ENCODE assay signal across 1 cellular context in the genomic region with DNA sequence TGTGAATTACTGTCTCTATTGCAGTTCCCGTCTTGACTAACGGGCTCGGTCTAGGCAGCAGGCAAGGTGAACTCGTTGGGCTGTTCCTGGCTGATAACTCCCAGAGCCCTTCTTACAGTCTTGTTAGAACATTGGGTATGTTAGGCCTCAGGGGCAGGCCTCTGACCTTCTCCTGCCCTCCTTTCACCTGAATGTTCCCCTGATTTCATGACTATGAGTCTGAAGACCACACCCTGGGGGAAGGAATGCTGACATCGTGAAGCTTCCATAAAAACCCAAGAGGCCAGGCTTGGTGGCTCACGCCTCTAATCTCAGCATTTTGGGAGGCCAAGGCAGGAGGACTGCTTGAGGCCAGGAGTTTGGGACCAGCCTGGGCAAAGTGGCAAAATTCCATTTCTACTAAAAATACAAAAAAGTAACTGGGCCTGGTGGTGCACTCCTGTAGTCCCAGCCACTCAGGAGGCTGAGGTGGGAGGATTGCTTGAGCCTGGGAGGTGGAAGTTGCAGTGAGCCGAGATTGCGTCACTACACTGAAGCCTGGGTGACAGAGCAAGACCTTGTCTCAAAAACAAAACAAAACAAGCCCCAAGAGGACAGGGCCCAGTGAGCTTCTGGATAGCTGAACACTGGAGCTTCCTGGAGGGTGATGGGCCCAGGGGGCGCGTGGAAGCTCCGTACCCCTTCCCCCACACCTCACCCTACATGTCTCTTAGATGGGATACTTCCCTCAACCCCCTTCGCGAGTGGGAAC.
TF ChIP-seq lines count a peak whose summit lies in the region.

No MANE protein-coding gene starts in this region.

TF ChIP-seq in K562, 482 proteins besides CTCF, POLR2A, EP300 and RAD21 (continued from another document and continues in another):
- peak; percentile 0; the same call in 1 of the 2 replicates for TF ChIP-seq POLR2H (tag; IDR thresholded peaks at IDR 0.05; ENCODE audit: low read depth)
- TF ChIP-seq, protein P1, sequence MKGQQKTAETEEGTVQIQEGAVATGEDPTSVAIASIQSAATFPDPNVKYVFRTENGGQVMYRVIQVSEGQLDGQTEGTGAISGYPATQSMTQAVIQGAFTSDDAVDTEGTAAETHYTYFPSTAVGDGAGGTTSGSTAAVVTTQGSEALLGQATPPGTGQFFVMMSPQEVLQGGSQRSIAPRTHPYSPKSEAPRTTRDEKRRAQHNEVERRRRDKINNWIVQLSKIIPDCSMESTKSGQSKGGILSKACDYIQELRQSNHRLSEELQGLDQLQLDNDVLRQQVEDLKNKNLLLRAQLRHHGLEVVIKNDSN (CRISPR knock-in tag; IDR thresholded peaks at IDR 0.05) = no peak
- no peak for TF ChIP-seq ATF1 (CRISPR knock-in tag; IDR thresholded peaks at IDR 0.05)
- peak; percentile 60 for TF ChIP-seq ATF1 (tag; IDR thresholded peaks at IDR 0.05)
- TF ChIP-seq NRF1 (conservative IDR thresholded peaks at IDR 0.05 in 1 of 2, IDR thresholded peaks at IDR 0.05 in 1 of 2) = peak in 1 of 2 experiments; percentile 26; a peak in 1 of 4 replicates
- TF ChIP-seq NELFE (IDR thresholded peaks at IDR 0.05; ENCODE audit: insufficient read depth, insufficient read length) = no peak
- peak; percentile 51; the same call in 1 of the 2 replicates for TF ChIP-seq C11orf30 (IDR thresholded peaks at IDR 0.05; ENCODE audit: low read depth)
- TF ChIP-seq, protein P2, sequence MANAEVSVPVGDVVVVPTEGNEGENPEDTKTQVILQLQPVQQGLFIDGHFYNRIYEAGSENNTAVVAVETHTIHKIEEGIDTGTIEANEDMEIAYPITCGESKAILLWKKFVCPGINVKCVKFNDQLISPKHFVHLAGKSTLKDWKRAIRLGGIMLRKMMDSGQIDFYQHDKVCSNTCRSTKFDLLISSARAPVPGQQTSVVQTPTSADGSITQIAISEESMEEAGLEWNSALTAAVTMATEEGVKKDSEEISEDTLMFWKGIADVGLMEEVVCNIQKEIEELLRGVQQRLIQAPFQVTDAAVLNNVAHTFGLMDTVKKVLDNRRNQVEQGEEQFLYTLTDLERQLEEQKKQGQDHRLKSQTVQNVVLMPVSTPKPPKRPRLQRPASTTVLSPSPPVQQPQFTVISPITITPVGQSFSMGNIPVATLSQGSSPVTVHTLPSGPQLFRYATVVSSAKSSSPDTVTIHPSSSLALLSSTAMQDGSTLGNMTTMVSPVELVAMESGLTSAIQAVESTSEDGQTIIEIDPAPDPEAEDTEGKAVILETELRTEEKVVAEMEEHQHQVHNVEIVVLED (CRISPR knock-in tag; IDR thresholded peaks at IDR 0.05) = peak; percentile 4; the same call in 1 of the 2 replicates
- peak; percentile 12; the same call in 1 of the 2 replicates for TF ChIP-seq NFE2 (IDR thresholded peaks at IDR 0.05; ENCODE audit: low read depth)
- peak; percentile 32; the same call in 1 of the 2 replicates for TF ChIP-seq PTTG1 (tag; IDR thresholded peaks at IDR 0.05; ENCODE audit: low read depth)
- peak; percentile 86 for TF ChIP-seq ATF7 (IDR thresholded peaks at IDR 0.05)
- 0 out of 2 replicates have a peak, but pooled peaks have one; percentile 14 for TF ChIP-seq NCOR1 (IDR thresholded peaks at IDR 0.05)
- TF ChIP-seq, protein P3, sequence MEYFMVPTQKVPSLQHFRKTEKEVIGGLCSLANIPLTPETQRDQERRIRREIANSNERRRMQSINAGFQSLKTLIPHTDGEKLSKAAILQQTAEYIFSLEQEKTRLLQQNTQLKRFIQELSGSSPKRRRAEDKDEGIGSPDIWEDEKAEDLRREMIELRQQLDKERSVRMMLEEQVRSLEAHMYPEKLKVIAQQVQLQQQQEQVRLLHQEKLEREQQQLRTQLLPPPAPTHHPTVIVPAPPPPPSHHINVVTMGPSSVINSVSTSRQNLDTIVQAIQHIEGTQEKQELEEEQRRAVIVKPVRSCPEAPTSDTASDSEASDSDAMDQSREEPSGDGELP (CRISPR knock-in tag; IDR thresholded peaks at IDR 0.05; ENCODE audit: borderline replicate concordance) = peak; percentile 24; the same call in 1 of the 2 replicates
- peak; percentile 33 for TF ChIP-seq PTRF (tag; IDR thresholded peaks at IDR 0.05)
- TF ChIP-seq, protein P4, sequence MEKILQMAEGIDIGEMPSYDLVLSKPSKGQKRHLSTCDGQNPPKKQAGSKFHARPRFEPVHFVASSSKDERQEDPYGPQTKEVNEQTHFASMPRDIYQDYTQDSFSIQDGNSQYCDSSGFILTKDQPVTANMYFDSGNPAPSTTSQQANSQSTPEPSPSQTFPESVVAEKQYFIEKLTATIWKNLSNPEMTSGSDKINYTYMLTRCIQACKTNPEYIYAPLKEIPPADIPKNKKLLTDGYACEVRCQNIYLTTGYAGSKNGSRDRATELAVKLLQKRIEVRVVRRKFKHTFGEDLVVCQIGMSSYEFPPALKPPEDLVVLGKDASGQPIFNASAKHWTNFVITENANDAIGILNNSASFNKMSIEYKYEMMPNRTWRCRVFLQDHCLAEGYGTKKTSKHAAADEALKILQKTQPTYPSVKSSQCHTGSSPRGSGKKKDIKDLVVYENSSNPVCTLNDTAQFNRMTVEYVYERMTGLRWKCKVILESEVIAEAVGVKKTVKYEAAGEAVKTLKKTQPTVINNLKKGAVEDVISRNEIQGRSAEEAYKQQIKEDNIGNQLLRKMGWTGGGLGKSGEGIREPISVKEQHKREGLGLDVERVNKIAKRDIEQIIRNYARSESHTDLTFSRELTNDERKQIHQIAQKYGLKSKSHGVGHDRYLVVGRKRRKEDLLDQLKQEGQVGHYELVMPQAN (IDR thresholded peaks at IDR 0.05; ENCODE audit: borderline replicate concordance) = no peak
- TF ChIP-seq BACH1 (tag; IDR thresholded peaks at IDR 0.05) = 0 out of 2 replicates have a peak, but pooled peaks have one; percentile 8
- 0 out of 2 replicates have a peak, but pooled peaks have one; percentile 64 for TF ChIP-seq DDX20 (tag; IDR thresholded peaks at IDR 0.05; ENCODE audit: low read depth)
- peak; percentile 51 for TF ChIP-seq CXXC5 (CRISPR knock-in tag; IDR thresholded peaks at IDR 0.05)
- no peak for TF ChIP-seq RBM15 (IDR thresholded peaks at IDR 0.05; ENCODE audit: insufficient read depth, low read length)
- TF ChIP-seq, protein P5, sequence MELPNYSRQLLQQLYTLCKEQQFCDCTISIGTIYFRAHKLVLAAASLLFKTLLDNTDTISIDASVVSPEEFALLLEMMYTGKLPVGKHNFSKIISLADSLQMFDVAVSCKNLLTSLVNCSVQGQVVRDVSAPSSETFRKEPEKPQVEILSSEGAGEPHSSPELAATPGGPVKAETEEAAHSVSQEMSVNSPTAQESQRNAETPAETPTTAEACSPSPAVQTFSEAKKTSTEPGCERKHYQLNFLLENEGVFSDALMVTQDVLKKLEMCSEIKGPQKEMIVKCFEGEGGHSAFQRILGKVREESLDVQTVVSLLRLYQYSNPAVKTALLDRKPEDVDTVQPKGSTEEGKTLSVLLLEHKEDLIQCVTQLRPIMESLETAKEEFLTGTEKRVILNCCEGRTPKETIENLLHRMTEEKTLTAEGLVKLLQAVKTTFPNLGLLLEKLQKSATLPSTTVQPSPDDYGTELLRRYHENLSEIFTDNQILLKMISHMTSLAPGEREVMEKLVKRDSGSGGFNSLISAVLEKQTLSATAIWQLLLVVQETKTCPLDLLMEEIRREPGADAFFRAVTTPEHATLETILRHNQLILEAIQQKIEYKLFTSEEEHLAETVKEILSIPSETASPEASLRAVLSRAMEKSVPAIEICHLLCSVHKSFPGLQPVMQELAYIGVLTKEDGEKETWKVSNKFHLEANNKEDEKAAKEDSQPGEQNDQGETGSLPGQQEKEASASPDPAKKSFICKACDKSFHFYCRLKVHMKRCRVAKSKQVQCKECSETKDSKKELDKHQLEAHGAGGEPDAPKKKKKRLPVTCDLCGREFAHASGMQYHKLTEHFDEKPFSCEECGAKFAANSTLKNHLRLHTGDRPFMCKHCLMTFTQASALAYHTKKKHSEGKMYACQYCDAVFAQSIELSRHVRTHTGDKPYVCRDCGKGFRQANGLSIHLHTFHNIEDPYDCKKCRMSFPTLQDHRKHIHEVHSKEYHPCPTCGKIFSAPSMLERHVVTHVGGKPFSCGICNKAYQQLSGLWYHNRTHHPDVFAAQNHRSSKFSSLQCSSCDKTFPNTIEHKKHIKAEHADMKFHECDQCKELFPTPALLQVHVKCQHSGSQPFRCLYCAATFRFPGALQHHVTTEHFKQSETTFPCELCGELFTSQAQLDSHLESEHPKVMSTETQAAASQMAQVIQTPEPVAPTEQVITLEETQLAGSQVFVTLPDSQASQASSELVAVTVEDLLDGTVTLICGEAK (IDR thresholded peaks at IDR 0.05) = 0 out of 2 replicates have a peak, but pooled peaks have one; percentile 12
- TF ChIP-seq, protein P5 (CRISPR knock-in tag; IDR thresholded peaks at IDR 0.05) = no peak
